Comparison of ENCODE assay signal across 1 cellular context in genomic region chr11:91047882-91048281, GRCh38.
TF ChIP-seq lines count a peak whose summit lies in the region.

No MANE protein-coding gene starts in this region.

TF ChIP-seq in WTC11, 78 proteins besides CTCF, POLR2A, EP300 and RAD21 (continued from another document):
- TF ChIP-seq ZNF425 (CRISPR knock-in tag; conservative IDR thresholded peaks at IDR 0.05) (no peak), AFF4 (CRISPR knock-in tag; IDR thresholded peaks at IDR 0.05; ENCODE audit: borderline replicate concordance) (no peak), E2F5 (CRISPR knock-in tag; IDR thresholded peaks at IDR 0.05) (no peak), OVOL2 (CRISPR knock-in tag; IDR thresholded peaks at IDR 0.05; ENCODE audit: borderline replicate concordance) (no peak)
